ENCODE assay signal across 14 cellular contexts in the genomic region with DNA sequence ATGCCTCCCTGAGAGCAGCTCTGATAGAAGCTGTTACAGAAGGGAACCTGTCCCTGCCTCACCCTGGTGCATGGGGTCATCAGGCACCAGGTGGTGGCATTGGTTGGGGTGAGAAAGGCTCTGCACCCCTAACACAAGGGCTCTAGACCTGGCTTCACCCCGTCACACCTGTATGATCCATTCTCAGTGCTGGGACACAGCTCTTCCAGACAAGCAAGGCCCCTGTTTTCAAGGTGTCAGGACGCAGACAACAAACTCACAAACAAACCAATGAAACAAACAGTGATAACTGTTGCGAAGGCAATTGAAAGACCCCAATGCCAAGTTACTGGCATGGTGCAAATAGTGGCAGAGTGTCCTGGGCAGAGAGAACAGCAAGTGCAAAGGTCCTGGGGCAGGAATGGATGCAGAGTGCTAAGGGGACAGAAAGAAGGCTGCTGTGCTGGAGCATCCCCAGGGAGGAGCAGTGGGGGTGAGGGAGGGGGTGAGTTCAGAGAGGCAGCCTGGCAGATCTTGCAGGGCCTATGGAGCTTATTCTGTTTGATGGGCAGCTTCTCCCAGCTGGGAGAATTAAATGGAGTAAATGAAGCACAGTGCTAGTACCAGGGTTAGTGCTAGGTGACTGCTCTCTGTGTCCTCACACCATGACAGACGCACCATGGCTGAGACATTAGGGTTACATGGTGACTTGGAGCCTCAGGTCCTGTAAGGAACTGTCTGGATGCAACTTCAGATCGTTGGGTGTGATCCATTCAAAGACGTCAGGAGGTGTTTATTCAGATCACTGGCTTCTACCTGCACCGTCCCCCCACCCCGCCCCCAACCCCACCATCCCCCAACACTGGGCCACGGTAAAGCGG.
A peak's percentile ranks its signal among the peaks of the same experiment; 100 is the strongest.
DNase-seq lines count a peak whose midpoint lies in the region; ATAC-seq and TF ChIP-seq lines count a peak whose summit lies in the region.
"Had no signal": no experiment of that assay in that cellular context is flagged by ENCODE, and none has a peak within 500 bp of the region (broad histone marks: within the 10 kb centered on the region; RNA-seq: fewer than 3 reads in every experiment).

No MANE protein-coding gene starts in this region.

- H3K4me3 ChIP-seq in WERI-Rb-1 (ENCODE audit: low read depth, low read length) (peak overlapping the region; percentile 34), iPS-20b (ENCODE audit: low read length) (peak overlapping the region; percentile 65; the same call in 1 of the 2 replicates)

- H3K27ac Mint-ChIP-seq in activated naive CD4-positive, alpha-beta T cell treated with anti-CD3 and anti-CD28 coated beads, Interleukin-2, amount 50 U/mL, for 24 hours: peak overlapping the region; percentile 6
- H3K27ac Mint-ChIP-seq in activated naive CD4-positive, alpha-beta T cell treated with anti-CD3 and anti-CD28 coated beads, Interleukin-2, amount 10 ng/mL, durations not matched to agents 7 days and 5 days: no peak overlapping the region
- H3K27ac Mint-ChIP-seq in type B pancreatic cell: no peak overlapping the region
- H3K27ac Mint-ChIP-seq: activated CD4-positive, alpha-beta T cell treated with anti-CD3 and anti-CD28 coated beads for 36 hours; activated T-cell treated with anti-CD3 and anti-CD28 coated beads, Interleukin-2, amount 50 U/mL, for 72 hours; HFFc6 had no signal

- no peak overlapping the region for H3K4me3 Mint-ChIP-seq in activated naive CD4-positive, alpha-beta T cell treated with anti-CD3 and anti-CD28 coated beads, Interleukin-2, amount 50 U/mL, for 24 hours
- H3K4me3 Mint-ChIP-seq in activated naive CD4-positive, alpha-beta T cell treated with anti-CD3 and anti-CD28 coated beads, Interleukin-2, amount 10 ng/mL, durations not matched to agents 7 days and 5 days: no peak overlapping the region
- H3K4me3 Mint-ChIP-seq in type B pancreatic cell: peak overlapping the region; percentile 50
- H3K4me3 Mint-ChIP-seq: activated CD4-positive, alpha-beta T cell treated with anti-CD3 and anti-CD28 coated beads for 36 hours; activated T-cell treated with anti-CD3 and anti-CD28 coated beads, Interleukin-2, amount 50 U/mL, for 72 hours; HFFc6 had no signal

- H3K27ac ChIP-seq in WERI-Rb-1: no peak overlapping the region
- H3K27ac ChIP-seq in iPS-20b (ENCODE audit: low read length): no peak overlapping the region
- H3K27ac ChIP-seq: HL-60, RWPE1 had no signal

- no peaks in the 10 kb centered on the region for H3K9me3 Mint-ChIP-seq in activated naive CD4-positive, alpha-beta T cell treated with anti-CD3 and anti-CD28 coated beads, Interleukin-2, amount 50 U/mL, for 24 hours
- no peaks in the 10 kb centered on the region for H3K9me3 Mint-ChIP-seq in activated naive CD4-positive, alpha-beta T cell treated with anti-CD3 and anti-CD28 coated beads, Interleukin-2, amount 10 ng/mL, durations not matched to agents 7 days and 5 days
- H3K9me3 Mint-ChIP-seq in type B pancreatic cell: no peaks in the 10 kb centered on the region
- H3K9me3 Mint-ChIP-seq: activated T-cell treated with anti-CD3 and anti-CD28 coated beads, Interleukin-2, amount 50 U/mL, for 72 hours; HFFc6 had no signal

- CTCF ChIA-PET in activated naive CD4-positive, alpha-beta T cell treated with anti-CD3 and anti-CD28 coated beads, Interleukin-2, amount 10 ng/mL, durations not matched to agents 7 days and 5 days (lab: Charles Lee): no interaction called here

- no peaks in the 10 kb centered on the region for H3K36me3 Mint-ChIP-seq in activated naive CD4-positive, alpha-beta T cell treated with anti-CD3 and anti-CD28 coated beads, Interleukin-2, amount 50 U/mL, for 24 hours
- no peaks in the 10 kb centered on the region for H3K36me3 Mint-ChIP-seq in activated naive CD4-positive, alpha-beta T cell treated with anti-CD3 and anti-CD28 coated beads, Interleukin-2, amount 10 ng/mL, durations not matched to agents 7 days and 5 days
- H3K36me3 Mint-ChIP-seq in type B pancreatic cell: no peaks in the 10 kb centered on the region

- no peak for DNase-seq in activated naive CD4-positive, alpha-beta T cell treated with anti-CD3 and anti-CD28 coated beads, Interleukin-2, amount 10 ng/mL, durations not matched to agents 7 days and 5 days
- no peak for DNase-seq in WERI-Rb-1
- DNase-seq in type B pancreatic cell (ENCODE audit: extremely low spot score, unreplicated experiment): peak; percentile 49
- no peak for DNase-seq in SW 1271 (lab: John Stamatoyannopoulos, UW)
- DNase-seq: activated CD4-positive, alpha-beta T cell treated with anti-CD3 and anti-CD28 coated beads for 36 hours; activated T-cell treated with anti-CD3 and anti-CD28 coated beads, Interleukin-2, amount 50 U/mL, for 72 hours; HFFc6; T-helper 2 cell had no signal

- no peak for ATAC-seq in GM19397 (IDR thresholded peaks at IDR 0.05; ENCODE audit: unreplicated experiment)
- no peak for ATAC-seq in HG03457 (IDR thresholded peaks at IDR 0.05; ENCODE audit: unreplicated experiment)
- ATAC-seq: activated CD4-positive, alpha-beta T cell treated with anti-CD3 and anti-CD28 coated beads for 36 hours; activated T-cell treated with anti-CD3 and anti-CD28 coated beads, Interleukin-2, amount 50 U/mL, for 72 hours had no signal

- no peaks in the 10 kb centered on the region for H3K36me3 ChIP-seq in WERI-Rb-1
- H3K36me3 ChIP-seq in iPS-20b (ENCODE audit: insufficient read depth, low read depth, low read length): no peaks in the 10 kb centered on the region

- H3K27me3 ChIP-seq in WERI-Rb-1 (ENCODE audit: insufficient read depth, low read depth, severe bottlenecking): no peaks in the 10 kb centered on the region
- H3K27me3 ChIP-seq in iPS-20b (ENCODE audit: insufficient read depth, low read length): peaks cover 77% of the 10 kb centered on the region

- peaks cover 25% of the 10 kb centered on the region for H3K4me1 ChIP-seq in iPS-20b (ENCODE audit: insufficient read depth, low read length)

- peaks cover 53% of the 10 kb centered on the region for H3K27me3 Mint-ChIP-seq in activated naive CD4-positive, alpha-beta T cell treated with anti-CD3 and anti-CD28 coated beads, Interleukin-2, amount 50 U/mL, for 24 hours
- H3K27me3 Mint-ChIP-seq in activated naive CD4-positive, alpha-beta T cell treated with anti-CD3 and anti-CD28 coated beads, Interleukin-2, amount 10 ng/mL, durations not matched to agents 7 days and 5 days: peaks cover 100% of the 10 kb centered on the region
- peaks cover 60% of the 10 kb centered on the region for H3K27me3 Mint-ChIP-seq in type B pancreatic cell

- H3K9ac ChIP-seq in iPS-20b (ENCODE audit: low read depth, low read length): peak overlapping the region; percentile 71; the same call in 1 of the 2 replicates

- no peaks in the 10 kb centered on the region for H3K9me3 ChIP-seq in WERI-Rb-1 (ENCODE audit: severe bottlenecking)
- no peaks in the 10 kb centered on the region for H3K9me3 ChIP-seq in iPS-20b (ENCODE audit: insufficient read depth, low read depth, low read length)

- H3K4me1 Mint-ChIP-seq in activated naive CD4-positive, alpha-beta T cell treated with anti-CD3 and anti-CD28 coated beads, Interleukin-2, amount 50 U/mL, for 24 hours: peaks cover 36% of the 10 kb centered on the region
- peaks cover 24% of the 10 kb centered on the region for H3K4me1 Mint-ChIP-seq in activated naive CD4-positive, alpha-beta T cell treated with anti-CD3 and anti-CD28 coated beads, Interleukin-2, amount 10 ng/mL, durations not matched to agents 7 days and 5 days
- peaks cover 41% of the 10 kb centered on the region for H3K4me1 Mint-ChIP-seq in type B pancreatic cell (ENCODE audit: unreplicated experiment)

- no peak for TF ChIP-seq CTCF in WERI-Rb-1 (IDR thresholded peaks at IDR 0.05; ENCODE audit: low read depth, low read length)
- TF ChIP-seq CTCF in type B pancreatic cell (conservative IDR thresholded peaks at IDR 0.05): no peak
